In genomic region chr7:82167568-82168314, GRCh38 we compare ENCODE assay signal across 17 cellular contexts.
A peak's percentile ranks its signal among the peaks of the same experiment; 100 is the strongest.
DNase-seq lines count a peak whose midpoint lies in the region; FAIRE-seq and TF ChIP-seq lines count a peak whose summit lies in the region.
"Had no signal": no experiment of that assay in that cellular context is flagged by ENCODE, and none has a peak within 500 bp of the region (broad histone marks: within the 10 kb centered on the region; RNA-seq: fewer than 3 reads in every experiment).

No MANE protein-coding gene starts in this region.

- no peak overlapping the region for H3K9ac ChIP-seq in HUES6 (ENCODE audit: low read length)

- no peaks in the 10 kb centered on the region for H3K36me3 ChIP-seq in HUES6 (ENCODE audit: control insufficient read depth, insufficient read depth, low read length)
- H3K36me3 ChIP-seq: thoracic aorta had no signal

- peak overlapping the region; percentile 86 for H3K27ac Mint-ChIP-seq in glutamatergic neuron (ENCODE audit: unreplicated experiment)
- H3K27ac Mint-ChIP-seq: activated T-helper 1 cell treated with anti-CD3 and anti-CD28 coated beads, Interleukin-12 subunit alpha, Interleukin-12 subunit beta, Interleukin-2, Interleukin-4 antibody, amounts not matched to agents 30 ng/mL and 10 ng/mL and 1 ng/mL, durations not matched to agents 14 hours and 24 hours and 36 hours; HFFc6 had no signal

- FAIRE-seq in HTR-8/SVneo (lab: Jason Lieb, UNC) = no peak
- FAIRE-seq: GM12891 had no signal

- no peaks in the 10 kb centered on the region for H3K36me3 Mint-ChIP-seq in glutamatergic neuron (ENCODE audit: unreplicated experiment)

- peaks cover 8% of the 10 kb centered on the region for H3K9me3 Mint-ChIP-seq in glutamatergic neuron (ENCODE audit: unreplicated experiment)
- H3K9me3 Mint-ChIP-seq: activated T-helper 1 cell treated with anti-CD3 and anti-CD28 coated beads, Interleukin-12 subunit alpha, Interleukin-12 subunit beta, Interleukin-2, Interleukin-4 antibody, amounts not matched to agents 30 ng/mL and 10 ng/mL and 1 ng/mL, durations not matched to agents 14 hours and 24 hours and 36 hours; HFFc6 had no signal

- no peak overlapping the region for H3K4me3 ChIP-seq in AG10803 (ENCODE audit: low read length)
- H3K4me3 ChIP-seq in HUES6 (ENCODE audit: low read depth, low read length) = no peak overlapping the region
- H3K4me3 ChIP-seq: mucosa of descending colon, thoracic aorta had no signal

- H3K4me3 Mint-ChIP-seq in glutamatergic neuron (ENCODE audit: unreplicated experiment) = no peak overlapping the region
- H3K4me3 Mint-ChIP-seq: activated T-helper 1 cell treated with anti-CD3 and anti-CD28 coated beads, Interleukin-12 subunit alpha, Interleukin-12 subunit beta, Interleukin-2, Interleukin-4 antibody, amounts not matched to agents 30 ng/mL and 10 ng/mL and 1 ng/mL, durations not matched to agents 14 hours and 24 hours and 36 hours; HFFc6 had no signal

- H3K27ac ChIP-seq in HUES6 (ENCODE audit: low read depth, low read length) = peak overlapping the region; percentile 48; the same call in 1 of the 2 replicates
- H3K27ac ChIP-seq: thoracic aorta had no signal

- intact Hi-C loops in posterior vena cava (cut with DNase I) = no loop called here

- no peaks in the 10 kb centered on the region for H3K27me3 Mint-ChIP-seq in glutamatergic neuron (ENCODE audit: unreplicated experiment)

- H3K4me1 ChIP-seq in HUES6 (ENCODE audit: control insufficient read depth, insufficient read depth, low read length) = peaks cover 19% of the 10 kb centered on the region; the same call in 1 of the 2 replicates

- peaks cover 40% of the 10 kb centered on the region for H3K4me1 Mint-ChIP-seq in glutamatergic neuron (ENCODE audit: low read depth, unreplicated experiment)

- TF ChIP-seq CTCF in AG10803 (conservative IDR thresholded peaks at IDR 0.05; ENCODE audit: low read length) (no peak), glutamatergic neuron (IDR thresholded peaks at IDR 0.05; ENCODE audit: partially characterized antibody, unreplicated experiment) (no peak)

- H3K27me3 ChIP-seq in HUES6 (ENCODE audit: control insufficient read depth, insufficient read depth, low read length) = no peaks in the 10 kb centered on the region

- DNase-seq in AG10803 (ENCODE audit: low read depth) (peak; percentile 39), NCI-H748 treated with DMSO at 0.1 percent for 48 hours (lab: John Stamatoyannopoulos, UW) (peak; percentile 96), glutamatergic neuron (no peak), DMS 273 treated with DMSO at 0.1 percent for 48 hours (lab: John Stamatoyannopoulos, UW) (no peak), HTR-8/SVneo (ENCODE audit: insufficient read length, low spot score) (no peak), NCI-H446 (lab: John Stamatoyannopoulos, UW) (no peak), posterior vena cava (ENCODE audit: low spot score) (no peak)
- DNase-seq: central memory CD4-positive, alpha-beta T cell; foreskin fibroblast; HFFc6; left colon; mucosa of descending colon; SIG-M5 had no signal

- H3K9me3 ChIP-seq in HUES6 (ENCODE audit: control insufficient read depth, insufficient read depth, low read depth, low read length) = no peaks in the 10 kb centered on the region
- H3K9me3 ChIP-seq: mucosa of descending colon, thoracic aorta had no signal

Comparison
In these comparisons a context has a peak if more than half of its experiments do, and no peak if none do; other contexts are left out.
1. DNase-seq: peak in AG10803 (single experiment) and NCI-H748 treated with DMSO at 0.1 percent for 48 hours (single experiment); none in glutamatergic neuron (single experiment), DMS 273 treated with DMSO at 0.1 percent for 48 hours (single experiment), HTR-8/SVneo (single experiment), NCI-H446 (0 of 2) and posterior vena cava (single experiment).